Comparison of ENCODE assay signal across 10 cellular contexts in genomic region chr12:55019784-55020183, GRCh38. TPM values are rescaled to one million over a fixed set of nuclear protein-coding genes. Genes with fewer than 3 reads are reported as not detected.
DNase-seq lines count a peak whose midpoint lies in the region; ATAC-seq and TF ChIP-seq lines count a peak whose summit lies in the region.
"Had no signal": no experiment of that assay in that cellular context is flagged by ENCODE, and none has a peak within 500 bp of the region (broad histone marks: within the 10 kb centered on the region; RNA-seq: fewer than 3 reads in every experiment).

Gene NEUROD4, plus strand, starts transcription at chr12:55019974. Its CDS starts 6,466 bp downstream, at chr12:55026440.

- H3K9me3 ChIP-seq in T-helper 17 cell (ENCODE audit: control insufficient read depth, low read length, poor library complexity, severe bottlenecking), result no peaks in the 10 kb centered on the region
- no peaks in the 10 kb centered on the region for H3K9me3 ChIP-seq in ascending aorta
- H3K9me3 ChIP-seq: gastrocnemius medialis had no signal

- H3K27me3 ChIP-seq in ascending aorta, result no peaks in the 10 kb centered on the region

- H3K4me1 Mint-ChIP-seq in T-helper 17 cell, result peaks cover 8% of the 10 kb centered on the region

- peaks cover 2% of the 10 kb centered on the region for H3K36me3 Mint-ChIP-seq in T-helper 17 cell (ENCODE audit: low read depth)

- H3K4me3 ChIP-seq in foreskin fibroblast (ENCODE audit: low read depth in 1 of 2, low read length in 2 of 2) (no peak within 1 kb of the TSS), ascending aorta (no peak within 1 kb of the TSS)
- H3K4me3 ChIP-seq: gastrocnemius medialis had no signal

- peak; percentile 61 for ATAC-seq in T-helper 17 cell
- peak; percentile 57 for ATAC-seq in omental fat pad (ENCODE audit: low FRiP score)
- no peak for ATAC-seq in GM18858 (IDR thresholded peaks at IDR 0.05; ENCODE audit: unreplicated experiment)
- ATAC-seq in GM19463 (IDR thresholded peaks at IDR 0.05; ENCODE audit: unreplicated experiment), result no peak
- ATAC-seq: gastrocnemius medialis had no signal

- H3K27ac Mint-ChIP-seq in T-helper 17 cell, result no peak within 1 kb of the TSS

- no peak for TF ChIP-seq CTCF in foreskin fibroblast (IDR thresholded peaks at IDR 0.05; ENCODE audit: low read depth, low read length)
- no peak for TF ChIP-seq CTCF in omental fat pad (IDR thresholded peaks at IDR 0.05)
- TF ChIP-seq CTCF in ascending aorta (IDR thresholded peaks at IDR 0.05), result no peak

- intact Hi-C loops in ascending aorta (cut with DNase I), result no loop called here

- H3K4me1 ChIP-seq in ascending aorta, result no peaks in the 10 kb centered on the region
- H3K4me1 ChIP-seq: gastrocnemius medialis had no signal

- no peaks in the 10 kb centered on the region for H3K36me3 ChIP-seq in ascending aorta
- H3K36me3 ChIP-seq: gastrocnemius medialis had no signal

- no peak within 1 kb of the TSS for H3K27ac ChIP-seq in ascending aorta
- H3K27ac ChIP-seq: gastrocnemius medialis, HL-60 had no signal

- H3K4me3 Mint-ChIP-seq in T-helper 17 cell, result no peak within 1 kb of the TSS

- peak; percentile 87 for DNase-seq in DMS53 (lab: John Stamatoyannopoulos, UW)
- peak; percentile 39 for DNase-seq in HT-29 (ENCODE audit: low spot score)
- DNase-seq in T-helper 17 cell, result peak in 1 of 3 donors; percentile 12
- peak; percentile 11 to 43 for DNase-seq in foreskin fibroblast
- DNase-seq in omental fat pad (ENCODE audit: low spot score), result no peak
- no peak for DNase-seq in ascending aorta (ENCODE audit: low spot score in 2 of 2)

- peaks cover 68% of the 10 kb centered on the region for H3K27me3 Mint-ChIP-seq in T-helper 17 cell

RNA-seq across cellular contexts. Expression of gene NEUROD4, which starts in this region (rescaled TPM):
- total RNA-seq in HT-29 (2014; rRNA removed; shearing (Covaris generic)), result not detected in 2 replicates
- total RNA-seq in T-helper 17 cell (not detected), omental fat pad (not detected), ascending aorta (not detected)
- total RNA-seq: gastrocnemius medialis had no signal

Comparison
In these comparisons a context has a peak if more than half of its experiments do, and no peak if none do; other contexts are left out.
1. Peak in DNase-seq in HT-29; RNA of the gene not detected or under 1 TPM.
2. Peak in ATAC-seq in T-helper 17 cell; RNA of the gene not detected or under 1 TPM.
3. Peak in ATAC-seq in omental fat pad; RNA of the gene not detected or under 1 TPM.
4. DNase-seq: peak in DMS53 (single experiment) and foreskin fibroblast (2 of 2); none in omental fat pad (single experiment) and ascending aorta (0 of 2).